ENCODE assay signal across 24 cellular contexts in the genomic region with DNA sequence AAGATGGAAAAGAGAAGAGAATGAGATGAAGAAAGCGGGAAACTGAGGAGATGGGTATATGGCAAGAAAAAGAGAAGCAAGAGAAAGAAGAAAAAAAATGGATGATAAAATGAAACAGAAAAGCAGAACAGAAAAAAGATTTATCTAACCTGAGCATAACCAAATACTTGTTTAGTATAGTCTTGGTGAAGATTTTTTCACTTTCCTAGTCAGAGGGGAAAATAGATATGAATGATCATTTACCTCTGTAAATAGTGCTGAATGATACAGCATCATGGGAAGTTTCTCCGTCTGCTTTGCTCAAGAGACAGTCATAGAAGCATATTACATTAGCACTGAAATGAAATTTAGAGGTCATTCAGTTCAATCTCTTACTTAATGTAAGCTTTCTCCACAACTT. TPM values are rescaled to one million over a fixed set of nuclear protein-coding genes. Genes with fewer than 3 reads are reported as not detected.
DNase-seq lines count a peak whose midpoint lies in the region; ATAC-seq and TF ChIP-seq lines count a peak whose summit lies in the region.
"Had no signal": no experiment of that assay in that cellular context is flagged by ENCODE, and none has a peak within 500 bp of the region (broad histone marks: within the 10 kb centered on the region; RNA-seq: fewer than 3 reads in every experiment).

No MANE protein-coding gene starts in this region.

- H3K4me3 ChIP-seq in upper lobe of left lung = no peak overlapping the region
- H3K4me3 ChIP-seq: heart left ventricle, spleen had no signal

- TF ChIP-seq EP300 in upper lobe of left lung (IDR thresholded peaks at IDR 0.05) = no peak

- TF ChIP-seq POLR2A in upper lobe of left lung (IDR thresholded peaks at IDR 0.05) = no peak

- H3K36me3 ChIP-seq in upper lobe of left lung = no peaks in the 10 kb centered on the region
- H3K36me3 ChIP-seq: heart left ventricle, spleen had no signal

- 84 to 85% methylated on average over 1 of the region's 2 CpGs for WGBS in upper lobe of left lung, 2 donors

- H3K27me3 ChIP-seq in upper lobe of left lung = no peaks in the 10 kb centered on the region
- H3K27me3 ChIP-seq: heart left ventricle, spleen had no signal

- TF ChIP-seq CTCF in upper lobe of left lung (IDR thresholded peaks at IDR 0.05) = no peak

- no peaks in the 10 kb centered on the region for H3K9me3 ChIP-seq in upper lobe of left lung

- DNase-seq in NCI-H2107 (lab: John Stamatoyannopoulos, UW) (no peak), superior temporal gyrus (ENCODE audit: extremely low spot score) (no peak), NCI-H226 (no peak), upper lobe of left lung (no peak)
- DNase-seq: activated effector memory CD4-positive, alpha-beta T cell treated with anti-CD3 and anti-CD28 coated beads, Interleukin-2, amount 50 U/mL, for 16 hours; amygdala; CD4-positive, CD25-positive, alpha-beta regulatory T cell; central memory CD4-positive, alpha-beta T cell; effector memory CD8-positive, alpha-beta T cell; GOT3; heart left ventricle; NCI-H1436; SHP77; spleen; stimulated activated naive CD4-positive, alpha-beta T cell had no signal

- no peak overlapping the region for H3K27ac ChIP-seq in upper lobe of left lung
- H3K27ac ChIP-seq: heart left ventricle, spleen had no signal

- no peaks in the 10 kb centered on the region for H3K4me1 ChIP-seq in upper lobe of left lung
- H3K4me1 ChIP-seq: heart left ventricle, spleen had no signal

- ATAC-seq in GM18508 (IDR thresholded peaks at IDR 0.05; ENCODE audit: insufficient read depth, unreplicated experiment) (peak; percentile 71), GM21360 (IDR thresholded peaks at IDR 0.05; ENCODE audit: unreplicated experiment) (peak; percentile 81), HG02884 (IDR thresholded peaks at IDR 0.05; ENCODE audit: unreplicated experiment) (peak; percentile 85), HG03565 (IDR thresholded peaks at IDR 0.05; ENCODE audit: unreplicated experiment) (peak; percentile 75), upper lobe of left lung (ENCODE audit: low FRiP score in 2 of 2) (no peak)
- ATAC-seq: effector memory CD8-positive, alpha-beta T cell; heart left ventricle; natural killer cell treated with Interleukin-12 subunit alpha and Interleukin-12 subunit beta and Interleukin-15 and Interleukin-18, amount 100 ng/mL, for 72 hours had no signal

RNA-seq across cellular contexts. Expression of a gene that starts 36.1 kb away (rescaled TPM):
- 1 to 10 TPM in 2 of 6 donors, under 1 TPM in 3, not detected in 1; 0.10 to 2.6 (median 0.30) TPM for total RNA-seq in upper lobe of left lung
- total RNA-seq: CD4-positive, CD25-positive, alpha-beta regulatory T cell; HT-29; lung microvascular endothelial cell; natural killer cell treated with Interleukin-12 subunit alpha and Interleukin-12 subunit beta and Interleukin-15 and Interleukin-18, amount 100 ng/mL, for 72 hours; pulmonary artery endothelial cell; T-helper 2 cell treated with Interferon-gamma antibody and Interleukin-4, amounts not matched to agents 100 ng/mL and 5 ng/mL, for 36 hours had no signal

Comparison
In these comparisons a context has a peak if more than half of its experiments do, and no peak if none do; other contexts are left out.
1. ATAC-seq: peak in GM18508 (single experiment), GM21360 (single experiment), HG02884 (single experiment) and HG03565 (single experiment); none in upper lobe of left lung (0 of 2).